In genomic region chr4:149511558-149512298, GRCh38 we compare ENCODE assay signal across 31 cellular contexts.
"Had no signal": no experiment of that assay in that cellular context is flagged by ENCODE, and none has a peak within 500 bp of the region (broad histone marks: within the 10 kb centered on the region; RNA-seq: fewer than 3 reads in every experiment).

No MANE protein-coding gene starts in this region.

- H3K4me2 ChIP-seq: KMS-11, PC-9 had no signal

- H3K27ac ChIP-seq: KMS-11, PC-9, RWPE1, WERI-Rb-1 had no signal

- H3K36me3 ChIP-seq: WERI-Rb-1 had no signal

- H3K9ac ChIP-seq: KMS-11 had no signal

- H3K4me3 ChIP-seq: PC-9 had no signal

- ATAC-seq: activated CD8-positive, alpha-beta T cell treated with anti-CD3 and anti-CD28 coated beads for 36 hours; activated T-cell treated with anti-CD3 and anti-CD28 coated beads, Interleukin-2, amount 50 U/mL, for 72 hours; activated T-helper 17 cell treated with anti-CD3 and anti-CD28 coated beads, Interleukin-2, amount 50 U/mL, for 72 hours; SK-N-SH treated with all-trans-retinoic acid at 6 μM for 48 hours had no signal

- H2AFZ ChIP-seq: PC-9 had no signal

- DNase-seq: activated CD4-positive, alpha-beta T cell treated with anti-CD3 and anti-CD28 coated beads for 1 hour; activated CD4-positive, alpha-beta T cell treated with anti-CD3 and anti-CD28 coated beads for 48 hours; activated CD4-positive, alpha-beta T cell treated with anti-CD3 and anti-CD28 coated beads, Interleukin-2, amount 50 U/mL, for 4 hours; activated CD4-positive, CD25-positive, alpha-beta regulatory T cell; activated CD8-positive, alpha-beta T cell treated with anti-CD3 and anti-CD28 coated beads for 36 hours; activated effector memory CD4-positive, alpha-beta T cell treated with anti-CD3 and anti-CD28 coated beads, Interleukin-2, amount 50 U/mL, for 16 hours; activated naive CD4-positive, alpha-beta T cell; activated naive CD4-positive, alpha-beta T cell treated with anti-CD3 and anti-CD28 coated beads, Interleukin-2, amount 50 U/mL, for 16 hours; activated naive CD8-positive, alpha-beta T cell treated with anti-CD3 and anti-CD28 coated beads for 36 hours; activated T-cell treated with anti-CD3 and anti-CD28 coated beads, Interleukin-2, amount 50 U/mL, for 1 hour; activated T-cell treated with anti-CD3 and anti-CD28 coated beads, Interleukin-2, amount 50 U/mL, for 72 hours; caudate nucleus; MM.1S; MV-4-11; NCI-H1092; NCI-H1436 treated with DMSO at 0.1 percent for 48 hours; NCI-H1694 treated with DMSO at 0.1 percent for 48 hours; NCI-H2029; NCI-H345; NCI-H524 treated with DMSO at 0.1 percent for 48 hours; PC-9; SIG-M5; SW 1271; T-helper 1 cell; T-helper 2 cell; T-helper 9 cell; WERI-Rb-1 had no signal
